In the genomic region with DNA sequence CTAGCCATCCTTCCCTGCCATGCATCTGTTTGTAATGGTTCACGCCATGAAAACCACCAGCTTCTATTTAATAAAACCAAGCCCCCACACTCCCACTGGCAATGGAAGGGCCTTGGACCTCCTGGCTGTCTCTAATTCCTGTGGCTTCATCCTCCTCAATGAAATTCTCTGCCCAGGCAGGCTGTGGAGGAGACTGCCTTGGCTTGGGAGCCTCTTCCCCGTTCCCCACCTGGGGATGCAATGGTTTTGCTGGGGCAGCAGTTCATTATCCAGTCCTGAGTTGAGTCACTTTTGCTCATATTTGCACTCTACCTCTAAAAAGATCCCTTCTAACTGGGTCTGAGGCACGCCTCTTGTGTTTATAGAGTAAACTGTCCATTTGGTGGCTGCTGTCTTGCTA, we compare ENCODE assay signal across 23 cellular contexts.
"Had no signal": no experiment of that assay in that cellular context is flagged by ENCODE, and none has a peak within 500 bp of the region (broad histone marks: within the 10 kb centered on the region; RNA-seq: fewer than 3 reads in every experiment).

No MANE protein-coding gene starts in this region.

- H3K4me3 ChIP-seq: heart left ventricle, mucosa of descending colon, transverse colon had no signal

- ATAC-seq: activated CD8-positive, alpha-beta T cell treated with anti-CD3 and anti-CD28 coated beads, Interleukin-2, amount 10 ng/mL, durations not matched to agents 7 days and 5 days; activated naive CD4-positive, alpha-beta T cell treated with anti-CD3 and anti-CD28 coated beads, Interleukin-2, amount 50 U/mL, for 72 hours; heart left ventricle; left lobe of liver; mucosa of descending colon; natural killer cell; right cardiac atrium; stimulated activated naive CD8-positive, alpha-beta T cell treated with anti-CD3 and anti-CD28 coated beads, Interleukin-15, Interleukin-2, amounts not matched to agents 100 U/mL and 50 U/mL, for 24 hours had no signal

- DNase-seq: activated B cell treated with CpG ODN at 0.5 μM for 24 hours; activated CD4-positive, alpha-beta T cell treated with anti-CD3 and anti-CD28 coated beads for 48 hours; activated CD8-positive, alpha-beta memory T cell treated with anti-CD3 and anti-CD28 coated beads, Interleukin-2, amount 50 U/mL, for 4 hours; activated CD8-positive, alpha-beta T cell treated with anti-CD3 and anti-CD28 coated beads, Interleukin-2, amount 10 ng/mL, durations not matched to agents 7 days and 5 days; activated effector memory CD4-positive, alpha-beta T cell treated with anti-CD3 and anti-CD28 coated beads, Interleukin-2, amount 50 U/mL, for 16 hours; activated T-cell treated with anti-CD3 and anti-CD28 coated beads, Interleukin-2, amount 50 U/mL, for 48 hours; amniotic stem cell; brain microvascular endothelial cell; effector CD8-positive, alpha-beta T cell; foreskin melanocyte; heart left ventricle; mucosa of descending colon; natural killer cell; posterior cingulate gyrus; right cardiac atrium; small intestine; stimulated activated CD4-positive, alpha-beta T cell treated with anti-CD3 and anti-CD28 coated beads, Interleukin-4, amount 100 ng/mL, for 4 hours; stimulated activated CD8-positive, alpha-beta memory T cell treated with anti-CD3 and anti-CD28 coated beads, Interleukin-4, amount 100 ng/mL, for 48 hours; stimulated activated naive CD8-positive, alpha-beta T cell treated with anti-CD3 and anti-CD28 coated beads, Interleukin-15, Interleukin-2, amounts not matched to agents 100 U/mL and 50 U/mL, for 24 hours; SW 1271; transverse colon had no signal

- H3K27me3 ChIP-seq: brain microvascular endothelial cell, transverse colon had no signal

- H3K9me3 ChIP-seq: heart left ventricle, mucosa of descending colon, transverse colon had no signal

- H3K27ac ChIP-seq: heart left ventricle, transverse colon had no signal

- H3K36me3 ChIP-seq: brain microvascular endothelial cell, heart left ventricle, transverse colon had no signal
